In genomic region chr2:12928197-12928596, GRCh38 we compare ENCODE assay signal across 12 cellular contexts.
DNase-seq lines count a peak whose midpoint lies in the region; ATAC-seq and TF ChIP-seq lines count a peak whose summit lies in the region.
"Had no signal": no experiment of that assay in that cellular context is flagged by ENCODE, and none has a peak within 500 bp of the region (broad histone marks: within the 10 kb centered on the region; RNA-seq: fewer than 3 reads in every experiment).

No MANE protein-coding gene starts in this region.

- no peak overlapping the region; the same call in 1 of the 2 replicates for H3K4me3 ChIP-seq in AG09309 (ENCODE audit: control insufficient read depth, low read depth, low read length)
- H3K4me3 ChIP-seq in GM23338, result no peak overlapping the region
- peak overlapping the region in 1 of 2 experiments; percentile 38; a peak in 3 of 4 replicates for H3K4me3 ChIP-seq in SK-N-SH (ENCODE audit: low read depth in 2 of 2, low read length in 1 of 2)

- no peaks in the 10 kb centered on the region for H3F3A ChIP-seq in GM23338 (replicated peaks; ENCODE audit: low read depth)
- peaks cover 22% of the 10 kb centered on the region for H3F3A ChIP-seq in SK-N-SH (replicated peaks; ENCODE audit: insufficient read depth)

- H3K27me3 ChIP-seq in GM23338 (ENCODE audit: insufficient read depth), result no peaks in the 10 kb centered on the region
- no peaks in the 10 kb centered on the region for H3K27me3 ChIP-seq in SK-N-SH (ENCODE audit: insufficient read depth)

- H3K27me3 Mint-ChIP-seq in GM23338 (ENCODE audit: insufficient read depth, low read depth, poor library complexity) (no peaks in the 10 kb centered on the region), T-cell (peaks cover 0 to 2% of the 10 kb centered on the region in 2 donors)

- H3K9me3 Mint-ChIP-seq in GM23338, result peaks cover 11% of the 10 kb centered on the region; the same call in 2 of the 3 replicates
- no peaks in the 10 kb centered on the region for H3K9me3 Mint-ChIP-seq in T-cell
- H3K9me3 Mint-ChIP-seq: activated T-helper 1 cell treated with anti-CD3 and anti-CD28 coated beads, Interleukin-12 subunit alpha, Interleukin-12 subunit beta, Interleukin-2, Interleukin-4 antibody, amounts not matched to agents 30 ng/mL and 10 ng/mL and 1 ng/mL, durations not matched to agents 14 hours and 24 hours and 36 hours; effector memory CD8-positive, alpha-beta T cell had no signal

- H2AFZ ChIP-seq in GM23338 (no peak overlapping the region), SK-N-SH (ENCODE audit: low read depth) (peak overlapping the region; percentile 50)

- no peaks in the 10 kb centered on the region for H3K9me3 ChIP-seq in SK-N-SH

- peak; percentile 57 to 71; a peak in 3 of 4 replicates for TF ChIP-seq EP300 in SK-N-SH (IDR thresholded peaks at IDR 0.05; ENCODE audit: borderline replicate concordance in 1 of 2, low read depth in 1 of 2, low read length in 1 of 2)

- DNase-seq in AG09309 (ENCODE audit: low read depth) (peak; percentile 81), GM23338 (ENCODE audit: low spot score) (no peak), SK-N-SH (peak; percentile 41), glomerular endothelial cell (ENCODE audit: extremely low read depth, low read depth, low spot score) (peak; percentile 10), NCI-H2171 treated with DMSO at 0.1 percent for 48 hours (lab: John Stamatoyannopoulos, UW) (no peak), GM19240 (ENCODE audit: insufficient read length, low spot score) (no peak), T-cell (no peak)
- DNase-seq: effector memory CD8-positive, alpha-beta T cell; left cardiac atrium had no signal

- peak overlapping the region; percentile 54 for H3K4me2 ChIP-seq in GM23338
- peak overlapping the region; percentile 70 for H3K4me2 ChIP-seq in SK-N-SH

- TF ChIP-seq CTCF in AG09309 (IDR thresholded peaks at IDR 0.05; ENCODE audit: control insufficient read depth, insufficient read depth, low read depth, low read length, missing control alignments) (no peak), GM23338 (conservative IDR thresholded peaks at IDR 0.05; ENCODE audit: low read depth in 2 of 2) (no peak), SK-N-SH (IDR thresholded peaks at IDR 0.05) (no peak)

- H3K27ac ChIP-seq in GM23338 (ENCODE audit: low read depth) (no peak overlapping the region), SK-N-SH (ENCODE audit: low read depth in 2 of 2, low read length in 1 of 2) (peak overlapping the region; percentile 54 to 83)

- H3K9ac ChIP-seq in SK-N-SH, result peak overlapping the region; percentile 16; the same call in 1 of the 2 replicates

- no peak for ATAC-seq in GM23338
- ATAC-seq in HG03175 (IDR thresholded peaks at IDR 0.05; ENCODE audit: unreplicated experiment), result no peak
- ATAC-seq in T-cell (replicated peaks in 1 of 4), result no peak
- ATAC-seq: effector memory CD8-positive, alpha-beta T cell; HepG2 had no signal

- H3K4me1 ChIP-seq in GM23338 (ENCODE audit: insufficient read depth) (peaks cover 19% of the 10 kb centered on the region), SK-N-SH (ENCODE audit: control insufficient read depth in 1 of 2, insufficient read depth in 2 of 2, low read depth in 1 of 2, low read length in 1 of 2) (peaks cover 26 to 33% of the 10 kb centered on the region in 2 experiments; a peak in 3 of 4 replicates)

- POLR2A ChIA-PET in SK-N-SH (lab: Yijun Ruan, JAX), result interaction anchor here (1.0 to 1.5 kb wide), 4 partner anchors 20 to 1099 kb away, joined by 3 to 4 read pairs (median 3); partner anchors contain the start of gene TRIB2
- POLR2A ChIA-PET in T-cell (lab: Charles Lee), result interaction anchor here (0.5 to 0.6 kb wide), 2 partner anchors 71 to 1182 kb away, joined by 4 to 5 read pairs; partner anchors contain the start of gene LPIN1 (in 1 of the 2)

- H3K36me3 ChIP-seq in GM23338 (ENCODE audit: insufficient read depth) (no peaks in the 10 kb centered on the region), SK-N-SH (replicated peaks in 1 of 2; ENCODE audit: control insufficient read depth in 1 of 2, insufficient read depth in 2 of 2, low read length in 1 of 2) (no peaks in the 10 kb centered on the region)

- no peaks in the 10 kb centered on the region for H3K79me2 ChIP-seq in GM23338 (replicated peaks; ENCODE audit: insufficient read depth)
- H3K79me2 ChIP-seq in SK-N-SH (ENCODE audit: insufficient read depth), result no peaks in the 10 kb centered on the region

- H3K9me2 ChIP-seq in GM23338 (ENCODE audit: insufficient read depth) (no peaks in the 10 kb centered on the region), SK-N-SH (no peaks in the 10 kb centered on the region)

- H3K36me3 Mint-ChIP-seq in GM23338 (ENCODE audit: low read depth), result peaks cover 7% of the 10 kb centered on the region; the same call in 2 of the 3 replicates
- H3K36me3 Mint-ChIP-seq in T-cell, result no peaks in the 10 kb centered on the region

- H3K27ac Mint-ChIP-seq in GM23338, result no peak overlapping the region
- H3K27ac Mint-ChIP-seq in T-cell, result no peak overlapping the region
- H3K27ac Mint-ChIP-seq: activated T-helper 1 cell treated with anti-CD3 and anti-CD28 coated beads, Interleukin-12 subunit alpha, Interleukin-12 subunit beta, Interleukin-2, Interleukin-4 antibody, amounts not matched to agents 30 ng/mL and 10 ng/mL and 1 ng/mL, durations not matched to agents 14 hours and 24 hours and 36 hours had no signal

- H3K4me1 Mint-ChIP-seq in GM23338 (peaks cover 27% of the 10 kb centered on the region), T-cell (peaks cover 7 to 15% (median 13%) of the 10 kb centered on the region in 3 donors)

- H4K20me1 ChIP-seq in GM23338 (replicated peaks; ENCODE audit: insufficient read depth) (no peaks in the 10 kb centered on the region), SK-N-SH (ENCODE audit: insufficient read depth) (no peaks in the 10 kb centered on the region)

- 10% methylated on average over 4 of the region's 4 CpGs for WGBS in SK-N-SH (ENCODE audit: low lambda C conversion rate)

- CTCF ChIA-PET in SK-N-SH (lab: Yijun Ruan, JAX), result interaction anchor here (0.6 to 8.7 kb wide), 8 partner anchors 8 to 1138 kb away, joined by 3 to 153 read pairs (median 28); partner anchors contain the start of gene TRIB2
- CTCF ChIA-PET in T-cell (lab: Charles Lee), result interaction anchor here in 1 of 2 donors (0.7 to 1.1 kb wide), 2 partner anchors 11 to 1729 kb away, joined by 3 to 5 read pairs; no protein-coding TSS in a partner anchor

- peak; percentile 3; the same call in 1 of the 2 replicates for TF ChIP-seq RAD21 in SK-N-SH (IDR thresholded peaks at IDR 0.05; ENCODE audit: low read length)

- H3K4me3 Mint-ChIP-seq in GM23338, result no peak overlapping the region
- H3K4me3 Mint-ChIP-seq in T-cell, result no peak overlapping the region
- H3K4me3 Mint-ChIP-seq: activated T-helper 1 cell treated with anti-CD3 and anti-CD28 coated beads, Interleukin-12 subunit alpha, Interleukin-12 subunit beta, Interleukin-2, Interleukin-4 antibody, amounts not matched to agents 30 ng/mL and 10 ng/mL and 1 ng/mL, durations not matched to agents 14 hours and 24 hours and 36 hours; effector memory CD8-positive, alpha-beta T cell had no signal

TF ChIP-seq in GM23338, 12 proteins besides CTCF, POLR2A, EP300 and RAD21 (continues in another document):
- TF ChIP-seq EZH2phosphoT487 (IDR thresholded peaks at IDR 0.05; ENCODE audit: unreplicated experiment) (no peak), STAT1 (IDR thresholded peaks at IDR 0.05; ENCODE audit: unreplicated experiment) (no peak)

TF ChIP-seq in SK-N-SH, 30 proteins besides CTCF, POLR2A, EP300 and RAD21:
- TF ChIP-seq, protein P1, sequence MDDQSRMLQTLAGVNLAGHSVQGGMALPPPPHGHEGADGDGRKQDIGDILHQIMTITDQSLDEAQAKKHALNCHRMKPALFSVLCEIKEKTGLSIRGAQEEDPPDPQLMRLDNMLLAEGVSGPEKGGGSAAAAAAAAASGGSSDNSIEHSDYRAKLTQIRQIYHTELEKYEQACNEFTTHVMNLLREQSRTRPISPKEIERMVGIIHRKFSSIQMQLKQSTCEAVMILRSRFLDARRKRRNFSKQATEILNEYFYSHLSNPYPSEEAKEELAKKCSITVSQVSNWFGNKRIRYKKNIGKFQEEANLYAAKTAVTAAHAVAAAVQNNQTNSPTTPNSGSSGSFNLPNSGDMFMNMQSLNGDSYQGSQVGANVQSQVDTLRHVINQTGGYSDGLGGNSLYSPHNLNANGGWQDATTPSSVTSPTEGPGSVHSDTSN (IDR thresholded peaks at IDR 0.05), result peak; percentile 77
- TF ChIP-seq NFIC (IDR thresholded peaks at IDR 0.05; ENCODE audit: borderline replicate concordance) (peak; percentile 71; the same call in 1 of the 2 replicates), NRF1 (IDR thresholded peaks at IDR 0.05; ENCODE audit: low read depth, low read length) (no peak), POLR2AphosphoS5 (IDR thresholded peaks at IDR 0.05; ENCODE audit: low read depth, low read length) (peak; percentile 64; the same call in 1 of the 2 replicates), JUND (IDR thresholded peaks at IDR 0.05) (peak; percentile 89), SMC3 (IDR thresholded peaks at IDR 0.05; ENCODE audit: low read depth, low read length) (no peak), FOSL2 (IDR thresholded peaks at IDR 0.05; ENCODE audit: borderline replicate concordance, low read depth) (peak; percentile 97), MEF2A (IDR thresholded peaks at IDR 0.05; ENCODE audit: borderline replicate concordance, low read depth) (0 out of 2 replicates have a peak, but pooled peaks have one; percentile 64), TEAD4 (IDR thresholded peaks at IDR 0.05; ENCODE audit: borderline replicate concordance, insufficient read depth) (peak; percentile 60; the same call in 1 of the 2 replicates), CHD2 (IDR thresholded peaks at IDR 0.05; ENCODE audit: low read length, partially characterized antibody) (no peak), FOXM1 (IDR thresholded peaks at IDR 0.05; ENCODE audit: low read depth) (peak; percentile 88), TCF12 (IDR thresholded peaks at IDR 0.05) (peak; percentile 85)
- TF ChIP-seq, protein P2, sequence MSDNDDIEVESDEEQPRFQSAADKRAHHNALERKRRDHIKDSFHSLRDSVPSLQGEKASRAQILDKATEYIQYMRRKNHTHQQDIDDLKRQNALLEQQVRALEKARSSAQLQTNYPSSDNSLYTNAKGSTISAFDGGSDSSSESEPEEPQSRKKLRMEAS (IDR thresholded peaks at IDR 0.05; ENCODE audit: low read depth), result peak; percentile 41; the same call in 1 of the 2 replicates
- TF ChIP-seq, protein P3, sequence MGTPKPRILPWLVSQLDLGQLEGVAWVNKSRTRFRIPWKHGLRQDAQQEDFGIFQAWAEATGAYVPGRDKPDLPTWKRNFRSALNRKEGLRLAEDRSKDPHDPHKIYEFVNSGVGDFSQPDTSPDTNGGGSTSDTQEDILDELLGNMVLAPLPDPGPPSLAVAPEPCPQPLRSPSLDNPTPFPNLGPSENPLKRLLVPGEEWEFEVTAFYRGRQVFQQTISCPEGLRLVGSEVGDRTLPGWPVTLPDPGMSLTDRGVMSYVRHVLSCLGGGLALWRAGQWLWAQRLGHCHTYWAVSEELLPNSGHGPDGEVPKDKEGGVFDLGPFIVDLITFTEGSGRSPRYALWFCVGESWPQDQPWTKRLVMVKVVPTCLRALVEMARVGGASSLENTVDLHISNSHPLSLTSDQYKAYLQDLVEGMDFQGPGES (IDR thresholded peaks at IDR 0.05; ENCODE audit: low read depth, low read length), result no peak
TF ChIP-seq in SK-N-SH: peak in this region for 10.

Comparison
In these comparisons a context has a peak if more than half of its experiments do, and no peak if none do; other contexts are left out.
1. DNase-seq: peak in AG09309 (single experiment), SK-N-SH (single experiment) and glomerular endothelial cell (single experiment); none in GM23338 (single experiment), NCI-H2171 treated with DMSO at 0.1 percent for 48 hours (single experiment), GM19240 (single experiment) and T-cell (0 of 34).